In genomic region chr5:137226081-137226480, GRCh38 we compare ENCODE assay signal across 31 cellular contexts.
"Had no signal": no experiment of that assay in that cellular context is flagged by ENCODE, and none has a peak within 500 bp of the region (broad histone marks: within the 10 kb centered on the region; RNA-seq: fewer than 3 reads in every experiment).

No MANE protein-coding gene starts in this region.

- H3K27me3 ChIP-seq: neural progenitor cell, ovary, right lobe of liver, sigmoid colon, spleen, suprapubic skin, testis, tibial artery, transverse colon, upper lobe of right lung, vagina had no signal

- H3K4me2 ChIP-seq: neural progenitor cell, smooth muscle cell had no signal

- H3K9ac ChIP-seq: neural progenitor cell, parathyroid adenoma had no signal

- H2AFZ ChIP-seq: neural progenitor cell, parathyroid adenoma had no signal

- H3K4me3 ChIP-seq: neural progenitor cell, ovary, psoas muscle, right lobe of liver, sigmoid colon, skin epidermis, smooth muscle cell, spleen, suprapubic skin, testis, tibial artery, transverse colon, upper lobe of right lung, vagina had no signal

- H3K27ac ChIP-seq: neural progenitor cell, ovary, parathyroid adenoma, psoas muscle, right lobe of liver, sigmoid colon, skin epidermis, spleen, suprapubic skin, testis, tibial artery, transverse colon, upper lobe of right lung, vagina had no signal

- H3K79me2 ChIP-seq: parathyroid adenoma had no signal

- H3K9me3 ChIP-seq: ovary, psoas muscle, right lobe of liver, sigmoid colon, spleen, suprapubic skin, testis, tibial artery, transverse colon, upper lobe of right lung, vagina had no signal

- ATAC-seq: naive thymus-derived CD8-positive, alpha-beta T cell; natural killer cell treated with Interleukin-12 subunit alpha and Interleukin-12 subunit beta and Interleukin-15 and Interleukin-18, amount 100 ng/mL, for 72 hours; psoas muscle; right cardiac atrium; right lobe of liver; stimulated activated memory B cell treated with anti-CD40 and anti-IgM and Interleukin-4, amounts not matched to agents 10 μg/mL and 1 μg/mL and 100 μg/mL, for 72 hours; stimulated activated naive CD8-positive, alpha-beta T cell treated with anti-CD3 and anti-CD28 coated beads, Interleukin-15, amount 100 ng/mL, for 72 hours; stimulated activated naive CD8-positive, alpha-beta T cell treated with anti-CD3 and anti-CD28 coated beads, Interleukin-15, Interleukin-2, amounts not matched to agents 100 U/mL and 50 U/mL, for 24 hours; upper lobe of right lung had no signal

- DNase-seq: naive thymus-derived CD8-positive, alpha-beta T cell; nephron progenitor cell; occipital lobe; ovary; posterior cingulate gyrus; psoas muscle; right cardiac atrium; right lobe of liver; sigmoid colon; spleen; stimulated activated CD4-positive, alpha-beta T cell treated with anti-CD3 and anti-CD28 coated beads, Interleukin-12 subunit alpha, Interleukin-12 subunit beta, amount 100 ng/mL, for 4 hours; stimulated activated CD4-positive, alpha-beta T cell treated with anti-CD3 and anti-CD28 coated beads, Interleukin-1b, Interleukin-23, amount 100 ng/mL, for 48 hours; stimulated activated CD4-positive, alpha-beta T cell treated with anti-CD3 and anti-CD28 coated beads, Interleukin-4, amount 100 ng/mL, for 1 hour; stimulated activated CD4-positive, alpha-beta T cell treated with anti-CD3 and anti-CD28 coated beads, Interleukin-4, amount 100 ng/mL, for 4 hours; stimulated activated CD8-positive, alpha-beta memory T cell treated with anti-CD3 and anti-CD28 coated beads, Interleukin-4, amount 100 ng/mL, for 48 hours; stimulated activated naive CD4-positive, alpha-beta T cell; stimulated activated naive CD8-positive, alpha-beta T cell treated with anti-CD3 and anti-CD28 coated beads, Interleukin-15, amount 100 ng/mL, for 72 hours; stimulated activated naive CD8-positive, alpha-beta T cell treated with anti-CD3 and anti-CD28 coated beads, Interleukin-15, Interleukin-2, amounts not matched to agents 100 U/mL and 50 U/mL, for 24 hours; substantia nigra; testis; tibial artery; transverse colon; upper lobe of right lung had no signal

- H3K4me1 ChIP-seq: neural progenitor cell, parathyroid adenoma, psoas muscle, right lobe of liver, spleen, suprapubic skin, testis, transverse colon, upper lobe of right lung, vagina had no signal

- H3K36me3 ChIP-seq: neural progenitor cell, ovary, right lobe of liver, sigmoid colon, spleen, suprapubic skin, tibial artery, transverse colon, upper lobe of right lung, vagina had no signal
